In the genomic region with DNA sequence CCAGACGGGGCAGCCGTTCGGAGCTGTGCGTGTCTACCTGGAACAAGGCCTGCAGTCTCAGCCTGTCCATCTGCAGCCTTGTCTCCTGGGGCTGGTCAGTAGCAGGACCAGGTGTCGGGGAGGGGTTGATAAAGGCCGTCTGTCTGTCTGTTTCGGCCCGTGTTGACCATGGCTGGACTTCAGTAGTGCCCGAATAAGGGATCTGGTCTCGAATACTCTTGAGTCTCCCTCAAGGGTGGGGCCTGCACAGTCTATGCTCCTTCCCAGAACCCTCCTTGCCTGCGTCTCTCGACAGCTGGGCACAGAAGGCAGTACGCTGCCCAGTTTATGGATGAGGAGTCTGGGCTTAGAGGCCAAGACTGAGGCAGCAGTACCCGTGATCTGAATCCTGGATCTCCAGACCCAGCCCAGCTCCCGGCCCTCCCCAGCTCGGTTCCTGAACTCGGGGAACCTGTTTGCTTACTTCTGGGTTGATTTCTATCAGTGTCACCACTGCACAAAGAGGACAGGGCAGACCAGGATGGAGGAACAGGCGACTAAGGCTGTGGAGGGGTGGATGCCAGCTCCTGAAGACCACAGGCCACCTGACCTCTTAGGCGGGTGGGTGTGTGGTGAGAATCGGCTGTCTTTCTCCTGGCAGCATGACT, we compare ENCODE assay signal across 24 cellular contexts. TPM values are rescaled to one million over a fixed set of nuclear protein-coding genes. Genes with fewer than 3 reads are reported as not detected.
A peak's percentile ranks its signal among the peaks of the same experiment; 100 is the strongest.
DNase-seq lines count a peak whose midpoint lies in the region; ATAC-seq and TF ChIP-seq lines count a peak whose summit lies in the region.
"Had no signal": no experiment of that assay in that cellular context is flagged by ENCODE, and none has a peak within 500 bp of the region (broad histone marks: within the 10 kb centered on the region; RNA-seq: fewer than 3 reads in every experiment).

No MANE protein-coding gene starts in this region.

- H3K4me1 ChIP-seq in prostate gland (replicated peaks) = peaks cover 4% of the 10 kb centered on the region
- no peaks in the 10 kb centered on the region for H3K4me1 ChIP-seq in CD8-positive, alpha-beta T cell (ENCODE audit: insufficient read depth, low read length)

- intact Hi-C loops in prostate gland (cut with DNase I) = loop anchor here (10.0 kb wide), 1 partner anchor 851 kb away; no protein-coding TSS in a partner anchor
- intact Hi-C loops in CD8-positive, alpha-beta T cell (cut with DNase I, micrococcal nuclease) = no loop called here

- H3K9me3 Mint-ChIP-seq in CD8-positive, alpha-beta T cell = no peaks in the 10 kb centered on the region
- H3K9me3 Mint-ChIP-seq: GM23338 had no signal

- no peaks in the 10 kb centered on the region for H3K27me3 ChIP-seq in prostate gland (replicated peaks; ENCODE audit: insufficient read depth)
- H3K27me3 ChIP-seq in CD8-positive, alpha-beta T cell (ENCODE audit: insufficient read depth, low read length) = no peaks in the 10 kb centered on the region

- no peak overlapping the region for H3K4me3 Mint-ChIP-seq in CD8-positive, alpha-beta T cell
- H3K4me3 Mint-ChIP-seq: CD14-positive monocyte, GM23338, IgD-negative memory B cell had no signal

- TF ChIP-seq CTCF in epithelial cell of esophagus (IDR thresholded peaks at IDR 0.05; ENCODE audit: insufficient read depth, low read depth, low read length, missing control alignments) (no peak), prostate gland (IDR thresholded peaks at IDR 0.05) (no peak)
- TF ChIP-seq CTCF in CD8-positive, alpha-beta T cell (IDR thresholded peaks at IDR 0.05) = no peak

- no peaks in the 10 kb centered on the region for H3K36me3 ChIP-seq in prostate gland
- H3K36me3 ChIP-seq in CD8-positive, alpha-beta T cell (ENCODE audit: insufficient read depth, low read length) = no peaks in the 10 kb centered on the region

- H3K9me3 ChIP-seq in prostate gland = no peaks in the 10 kb centered on the region
- H3K9me3 ChIP-seq in CD8-positive, alpha-beta T cell (ENCODE audit: low read length) = no peaks in the 10 kb centered on the region

- H3K36me3 Mint-ChIP-seq in CD8-positive, alpha-beta T cell = no peaks in the 10 kb centered on the region
- H3K36me3 Mint-ChIP-seq: CD14-positive monocyte, IgD-negative memory B cell had no signal

- no peaks in the 10 kb centered on the region for H3K4me1 Mint-ChIP-seq in CD8-positive, alpha-beta T cell (ENCODE audit: low read depth)
- H3K4me1 Mint-ChIP-seq: IgD-negative memory B cell had no signal

- POLR2A ChIA-PET in CD8-positive, alpha-beta T cell (lab: Charles Lee) = no interaction called here

- peak; percentile 47 for DNase-seq in SIG-M5 treated with dmso at 0.1 percent for 504 hours (lab: John Stamatoyannopoulos, UW; ENCODE audit: unreplicated experiment)
- DNase-seq in SIG-M5 (lab: John Stamatoyannopoulos, UW) = no peak
- DNase-seq in ELF-1 (ENCODE audit: low read depth, low spot score) = peak; percentile 70
- peak; percentile 45 for DNase-seq in epithelial cell of esophagus (ENCODE audit: low read depth)
- DNase-seq in prostate gland (ENCODE audit: low spot score) = peak; percentile 74
- no peak for DNase-seq in CD8-positive, alpha-beta T cell
- DNase-seq in MV-4-11 (lab: John Stamatoyannopoulos, UW) = no peak
- DNase-seq: AML-193; DMS 273 treated with DMSO at 0.1 percent for 48 hours; HCEC 1CT; Kasumi-1; NCI-H1105; NCI-H1694; NCI-H2081 treated with DMSO at 0.1 percent for 48 hours; NK-92 treated with Interleukin-12 subunit alpha and Interleukin-12 subunit beta, amount 100 ng/mL, for 24 hours; SHP77 had no signal

- no peak overlapping the region for H3K27ac ChIP-seq in prostate gland
- H3K27ac ChIP-seq in CD8-positive, alpha-beta T cell (ENCODE audit: low read depth, low read length) = no peak overlapping the region
- H3K27ac ChIP-seq: 22Rv1, HL-60 had no signal

- ATAC-seq in CD8-positive, alpha-beta T cell = no peak
- no peak for ATAC-seq in GM18498 (IDR thresholded peaks at IDR 0.05; ENCODE audit: unreplicated experiment)
- ATAC-seq: GM12878, GM23338 had no signal

- 78% methylated on average over 20 of the region's 20 CpGs for WGBS in prostate gland

- H3K4me3 ChIP-seq in epithelial cell of esophagus (ENCODE audit: low read length) (no peak overlapping the region), prostate gland (no peak overlapping the region)
- no peak overlapping the region for H3K4me3 ChIP-seq in CD8-positive, alpha-beta T cell (ENCODE audit: low read depth, low read length)
- H3K4me3 ChIP-seq: GM12878, GM23338 had no signal

- H3K27me3 Mint-ChIP-seq in CD8-positive, alpha-beta T cell (ENCODE audit: low read depth) = peaks cover 7% of the 10 kb centered on the region

- no peak for TF ChIP-seq POLR2A in prostate gland (IDR thresholded peaks at IDR 0.05)

- CTCF ChIA-PET in CD8-positive, alpha-beta T cell (lab: Charles Lee) = no interaction called here

- no peak overlapping the region for H3K27ac Mint-ChIP-seq in CD8-positive, alpha-beta T cell
- H3K27ac Mint-ChIP-seq: CD14-positive monocyte, GM23338 had no signal

RNA-seq across cellular contexts. Expression of a gene that starts 23.0 kb away (rescaled TPM):
- 10 to 100 TPM in 1 of 2 donors, under 1 TPM in 1; 0.14 to 100.0 TPM for total RNA-seq in prostate gland
- not detected for total RNA-seq in CD8-positive, alpha-beta T cell
- total RNA-seq: NCI-H460 had no signal

Comparison
In these comparisons a context has a peak if more than half of its experiments do, and no peak if none do; other contexts are left out.
1. DNase-seq: peak in SIG-M5 treated with dmso at 0.1 percent for 504 hours (single experiment), ELF-1 (single experiment), epithelial cell of esophagus (single experiment) and prostate gland (single experiment); none in SIG-M5 (single experiment), CD8-positive, alpha-beta T cell (0 of 7) and MV-4-11 (single experiment).